In the genomic region with DNA sequence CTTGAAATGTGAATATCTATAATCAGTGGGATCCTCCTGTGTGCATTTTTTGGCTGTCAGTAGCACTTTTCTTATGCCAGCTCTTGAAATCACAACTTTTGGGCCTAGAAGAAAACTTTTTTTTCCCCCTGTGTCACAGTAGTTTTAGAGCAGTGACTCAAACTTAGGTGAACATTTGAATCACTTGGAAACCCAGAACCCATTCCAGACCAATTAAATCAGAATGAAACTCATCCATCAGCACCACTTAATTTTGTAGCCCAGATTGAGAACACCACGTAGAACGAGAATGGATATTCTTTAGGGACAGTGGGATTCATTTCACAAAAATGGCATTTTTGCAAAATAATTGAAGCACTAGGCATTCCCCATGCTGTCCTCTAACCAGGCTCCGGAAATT, we compare ENCODE assay signal across 20 cellular contexts.
DNase-seq lines count a peak whose midpoint lies in the region; ATAC-seq and TF ChIP-seq lines count a peak whose summit lies in the region.
"Had no signal": no experiment of that assay in that cellular context is flagged by ENCODE, and none has a peak within 500 bp of the region (broad histone marks: within the 10 kb centered on the region; RNA-seq: fewer than 3 reads in every experiment).

No MANE protein-coding gene starts in this region.

- H3K79me2 ChIP-seq in SK-N-SH (ENCODE audit: insufficient read depth) = no peaks in the 10 kb centered on the region

- no peak for TF ChIP-seq RAD21 in SK-N-SH (IDR thresholded peaks at IDR 0.05; ENCODE audit: low read length)

- CTCF ChIA-PET in SK-N-SH (lab: Yijun Ruan, JAX) = interaction anchor here (0.9 to 3.2 kb wide), 2 partner anchors 20 to 135 kb away, joined by 3 to 16 read pairs; no protein-coding TSS in a partner anchor
- CTCF ChIA-PET in activated naive CD4-positive, alpha-beta T cell treated with anti-CD3 and anti-CD28 coated beads, Interleukin-2, amount 10 ng/mL, durations not matched to agents 7 days and 5 days (lab: Charles Lee) = no interaction called here

- peaks cover 26 to 44% of the 10 kb centered on the region in 2 experiments for H3K4me1 ChIP-seq in SK-N-SH (ENCODE audit: control insufficient read depth in 1 of 2, insufficient read depth in 2 of 2, low read depth in 1 of 2, low read length in 1 of 2)
- peaks cover 43 to 78% (median 62%) of the 10 kb centered on the region in 4 donors for H3K4me1 ChIP-seq in esophagus muscularis mucosa
- H3K4me1 ChIP-seq in rectal smooth muscle tissue (ENCODE audit: control insufficient read depth, insufficient read depth, low read length) = peaks cover 27% of the 10 kb centered on the region

- no peaks in the 10 kb centered on the region for H3K9me3 ChIP-seq in SK-N-SH
- no peaks in the 10 kb centered on the region for H3K9me3 ChIP-seq in esophagus muscularis mucosa
- H3K9me3 ChIP-seq: Caco-2, gastroesophageal sphincter had no signal

- DNase-seq in ELR (ENCODE audit: low read depth) (peak; percentile 29), SK-N-SH (no peak), esophagus muscularis mucosa (ENCODE audit: extremely low spot score) (no peak)
- no peak for DNase-seq in NK-92 treated with Interleukin-12 subunit alpha and Interleukin-12 subunit beta, amount 100 ng/mL, for 24 hours (lab: John Stamatoyannopoulos, UW)
- DNase-seq in activated naive CD4-positive, alpha-beta T cell treated with anti-CD3 and anti-CD28 coated beads, Interleukin-2, amount 10 ng/mL, durations not matched to agents 7 days and 5 days = no peak
- DNase-seq: activated CD8-positive, alpha-beta memory T cell treated with anti-CD3 and anti-CD28 coated beads, Interleukin-2, amount 10 ng/mL, durations not matched to agents 7 days and 5 days; activated effector memory CD4-positive, alpha-beta T cell treated with anti-CD3 and anti-CD28 coated beads, Interleukin-2, amount 50 U/mL, for 16 hours; Caco-2; effector memory CD4-positive, alpha-beta T cell; natural killer cell; NCI-H1694; NCI-H446; SIG-M5 had no signal

- H2AFZ ChIP-seq in SK-N-SH (ENCODE audit: low read depth) = peak overlapping the region; percentile 34; the same call in 1 of the 2 replicates

- 21% methylated on average over 3 of the region's 3 CpGs for WGBS in SK-N-SH (ENCODE audit: low lambda C conversion rate)
- 65% methylated on average over 3 of the region's 3 CpGs for WGBS in esophagus muscularis mucosa

- TF ChIP-seq POLR2A in esophagus muscularis mucosa (IDR thresholded peaks at IDR 0.05; ENCODE audit: low read depth) (no peak), GM18505 (IDR thresholded peaks at IDR 0.05; ENCODE audit: borderline replicate concordance, extremely low read depth, insufficient read depth, insufficient read length) (no peak)

- H3K36me3 Mint-ChIP-seq in activated naive CD4-positive, alpha-beta T cell treated with anti-CD3 and anti-CD28 coated beads, Interleukin-2, amount 10 ng/mL, durations not matched to agents 7 days and 5 days = no peaks in the 10 kb centered on the region
- H3K36me3 Mint-ChIP-seq: activated CD8-positive, alpha-beta memory T cell treated with anti-CD3 and anti-CD28 coated beads, Interleukin-2, amount 10 ng/mL, durations not matched to agents 7 days and 5 days; natural killer cell had no signal

- H4K20me1 ChIP-seq in SK-N-SH (ENCODE audit: insufficient read depth) = no peaks in the 10 kb centered on the region

- H3K4me3 Mint-ChIP-seq in activated naive CD4-positive, alpha-beta T cell treated with anti-CD3 and anti-CD28 coated beads, Interleukin-2, amount 10 ng/mL, durations not matched to agents 7 days and 5 days = no peak overlapping the region
- H3K4me3 Mint-ChIP-seq: activated CD8-positive, alpha-beta memory T cell treated with anti-CD3 and anti-CD28 coated beads, Interleukin-2, amount 10 ng/mL, durations not matched to agents 7 days and 5 days; natural killer cell had no signal

- no peaks in the 10 kb centered on the region for H3K27me3 Mint-ChIP-seq in activated naive CD4-positive, alpha-beta T cell treated with anti-CD3 and anti-CD28 coated beads, Interleukin-2, amount 10 ng/mL, durations not matched to agents 7 days and 5 days
- H3K27me3 Mint-ChIP-seq: activated CD8-positive, alpha-beta memory T cell treated with anti-CD3 and anti-CD28 coated beads, Interleukin-2, amount 10 ng/mL, durations not matched to agents 7 days and 5 days; progenitor cell of endocrine pancreas had no signal

- H3K4me1 Mint-ChIP-seq in activated naive CD4-positive, alpha-beta T cell treated with anti-CD3 and anti-CD28 coated beads, Interleukin-2, amount 10 ng/mL, durations not matched to agents 7 days and 5 days = no peaks in the 10 kb centered on the region
- H3K4me1 Mint-ChIP-seq: activated CD8-positive, alpha-beta memory T cell treated with anti-CD3 and anti-CD28 coated beads, Interleukin-2, amount 10 ng/mL, durations not matched to agents 7 days and 5 days; natural killer cell had no signal

- H3K9me3 Mint-ChIP-seq in activated naive CD4-positive, alpha-beta T cell treated with anti-CD3 and anti-CD28 coated beads, Interleukin-2, amount 10 ng/mL, durations not matched to agents 7 days and 5 days = peaks cover 2% of the 10 kb centered on the region

- H3K4me2 ChIP-seq in SK-N-SH = peak overlapping the region; percentile 16; the same call in 1 of the 2 replicates

- no peak overlapping the region for H3K27ac Mint-ChIP-seq in activated naive CD4-positive, alpha-beta T cell treated with anti-CD3 and anti-CD28 coated beads, Interleukin-2, amount 10 ng/mL, durations not matched to agents 7 days and 5 days
- H3K27ac Mint-ChIP-seq: activated CD8-positive, alpha-beta memory T cell treated with anti-CD3 and anti-CD28 coated beads, Interleukin-2, amount 10 ng/mL, durations not matched to agents 7 days and 5 days; natural killer cell; progenitor cell of endocrine pancreas had no signal

- H3K4me3 ChIP-seq in SK-N-SH (ENCODE audit: low read depth in 2 of 2, low read length in 1 of 2) (no peak overlapping the region), esophagus muscularis mucosa (no peak overlapping the region), rectal smooth muscle tissue (ENCODE audit: low read length) (no peak overlapping the region)
- H3K4me3 ChIP-seq: gastroesophageal sphincter, lung had no signal

- intact Hi-C loops in esophagus muscularis mucosa (cut with DNase I) = no loop called here

- no peaks in the 10 kb centered on the region for H3K9me2 ChIP-seq in SK-N-SH

- TF ChIP-seq EP300 in SK-N-SH (IDR thresholded peaks at IDR 0.05; ENCODE audit: borderline replicate concordance in 1 of 2, low read depth in 1 of 2, low read length in 1 of 2) = peak in 1 of 2 experiments; percentile 17; a peak in 1 of 4 replicates
- no peak for TF ChIP-seq EP300 in esophagus muscularis mucosa (IDR thresholded peaks at IDR 0.05)

- peak overlapping the region; percentile 25; the same call in 1 of the 2 replicates for H3K9ac ChIP-seq in SK-N-SH
- no peak overlapping the region for H3K9ac ChIP-seq in rectal smooth muscle tissue (ENCODE audit: low read length)

- TF ChIP-seq CTCF in SK-N-SH (IDR thresholded peaks at IDR 0.05) (no peak), esophagus muscularis mucosa (IDR thresholded peaks at IDR 0.05) (no peak)

- H3F3A ChIP-seq in SK-N-SH (replicated peaks; ENCODE audit: insufficient read depth) = peaks cover 37% of the 10 kb centered on the region

- H3K36me3 ChIP-seq in SK-N-SH (replicated peaks in 1 of 2; ENCODE audit: control insufficient read depth in 1 of 2, insufficient read depth in 2 of 2, low read length in 1 of 2) (no peaks in the 10 kb centered on the region), esophagus muscularis mucosa (no peaks in the 10 kb centered on the region), rectal smooth muscle tissue (ENCODE audit: control insufficient read depth, insufficient read depth, low read length) (no peaks in the 10 kb centered on the region)
- H3K36me3 ChIP-seq: gastroesophageal sphincter had no signal

- POLR2A ChIA-PET in SK-N-SH (lab: Yijun Ruan, JAX) = no interaction called here

- no peaks in the 10 kb centered on the region for H3K27me3 ChIP-seq in SK-N-SH (ENCODE audit: insufficient read depth)
- no peaks in the 10 kb centered on the region for H3K27me3 ChIP-seq in esophagus muscularis mucosa
- no peaks in the 10 kb centered on the region for H3K27me3 ChIP-seq in rectal smooth muscle tissue (ENCODE audit: control insufficient read depth, insufficient read depth, low read length)
- H3K27me3 ChIP-seq: gastroesophageal sphincter had no signal

- peak overlapping the region; percentile 51 to 96 for H3K27ac ChIP-seq in SK-N-SH (ENCODE audit: low read depth in 2 of 2, low read length in 1 of 2)
- peak overlapping the region; percentile 20 to 50 (median 20) for H3K27ac ChIP-seq in esophagus muscularis mucosa (replicated peaks in 1 of 4)
- peak overlapping the region; percentile 14 for H3K27ac ChIP-seq in rectal smooth muscle tissue (ENCODE audit: low read depth, low read length)

- ATAC-seq in HG03439 (IDR thresholded peaks at IDR 0.05; ENCODE audit: unreplicated experiment) (no peak), GM18505 (IDR thresholded peaks at IDR 0.05; ENCODE audit: unreplicated experiment) (no peak)
- ATAC-seq: activated CD4-positive, CD25-positive, alpha-beta regulatory T cell treated with anti-CD3 and anti-CD28 coated beads, Interleukin-2, amount 50 U/mL, for 24 hours; activated CD8-positive, alpha-beta memory T cell treated with anti-CD3 and anti-CD28 coated beads, Interleukin-2, amount 10 ng/mL, durations not matched to agents 7 days and 5 days; gastroesophageal sphincter; natural killer cell had no signal

TF ChIP-seq in SK-N-SH, 30 proteins besides CTCF, POLR2A, EP300 and RAD21:
- TF ChIP-seq GABPA (IDR thresholded peaks at IDR 0.05; ENCODE audit: low read depth) (0 out of 2 replicates have a peak, but pooled peaks have one; percentile 4), SMC3 (IDR thresholded peaks at IDR 0.05; ENCODE audit: low read depth, low read length) (no peak)
- TF ChIP-seq, protein P1, sequence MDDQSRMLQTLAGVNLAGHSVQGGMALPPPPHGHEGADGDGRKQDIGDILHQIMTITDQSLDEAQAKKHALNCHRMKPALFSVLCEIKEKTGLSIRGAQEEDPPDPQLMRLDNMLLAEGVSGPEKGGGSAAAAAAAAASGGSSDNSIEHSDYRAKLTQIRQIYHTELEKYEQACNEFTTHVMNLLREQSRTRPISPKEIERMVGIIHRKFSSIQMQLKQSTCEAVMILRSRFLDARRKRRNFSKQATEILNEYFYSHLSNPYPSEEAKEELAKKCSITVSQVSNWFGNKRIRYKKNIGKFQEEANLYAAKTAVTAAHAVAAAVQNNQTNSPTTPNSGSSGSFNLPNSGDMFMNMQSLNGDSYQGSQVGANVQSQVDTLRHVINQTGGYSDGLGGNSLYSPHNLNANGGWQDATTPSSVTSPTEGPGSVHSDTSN (IDR thresholded peaks at IDR 0.05) = peak; percentile 19; the same call in 1 of the 2 replicates

Comparison
In these comparisons a context has a peak if more than half of its experiments do, and no peak if none do; other contexts are left out.
1. H3K27ac ChIP-seq: peak in every context shown above with its lines; median percentile 74 in SK-N-SH; 20 in esophagus muscularis mucosa; 14 in rectal smooth muscle tissue.